In the genomic region with DNA sequence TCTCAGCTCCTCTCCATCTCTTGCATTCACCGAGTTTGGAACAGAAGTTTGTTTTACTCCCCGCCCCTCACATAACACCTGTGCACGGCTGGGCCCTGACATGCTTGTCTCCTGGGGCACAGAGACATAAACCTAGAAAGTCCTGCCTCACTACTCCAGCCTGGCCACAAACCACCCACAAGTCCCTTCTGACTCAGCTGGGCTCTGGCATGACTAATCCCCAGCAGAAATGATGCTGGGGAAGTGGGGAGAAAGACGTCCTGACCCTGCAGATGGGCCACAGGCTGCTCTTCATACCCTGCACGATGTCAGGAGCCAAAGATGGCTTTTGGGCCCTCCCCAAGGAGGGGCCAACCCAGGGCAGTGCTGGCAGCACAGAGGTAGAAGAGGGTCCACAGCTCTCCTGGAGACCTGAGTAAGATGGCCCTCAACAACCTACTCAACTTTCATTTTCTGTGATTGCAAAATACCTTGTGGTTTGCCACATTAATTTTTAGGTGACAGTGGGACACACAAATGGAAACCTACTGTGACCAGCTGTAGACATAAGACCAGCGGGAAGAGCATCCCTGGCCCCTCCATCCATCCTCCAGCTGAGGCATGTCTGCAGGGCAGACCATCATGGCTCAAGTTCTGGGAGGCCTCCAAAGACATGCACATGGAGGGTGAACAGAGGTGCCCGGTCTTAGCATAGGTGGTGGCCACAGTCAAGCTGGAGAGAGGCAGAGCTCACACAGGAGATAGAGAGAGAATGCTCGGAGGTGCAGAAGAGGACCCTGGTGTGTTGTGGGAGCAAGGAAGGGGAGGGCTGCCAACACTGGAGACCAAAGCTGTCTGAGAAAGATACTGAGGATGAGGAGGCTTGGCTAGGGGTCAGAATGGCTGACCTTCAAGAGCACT, we compare ENCODE assay signal across 8 cellular contexts. TPM values are rescaled to one million over a fixed set of nuclear protein-coding genes. Genes with fewer than 3 reads are reported as not detected.
A peak's percentile ranks its signal among the peaks of the same experiment; 100 is the strongest.
DNase-seq lines count a peak whose midpoint lies in the region; ATAC-seq and TF ChIP-seq lines count a peak whose summit lies in the region.

No MANE protein-coding gene starts in this region.

- H3K27me3 Mint-ChIP-seq in naive thymus-derived CD4-positive, alpha-beta T cell = no peaks in the 10 kb centered on the region

- H3K36me3 Mint-ChIP-seq in naive thymus-derived CD4-positive, alpha-beta T cell = peaks cover 0 to 20% (median 5%) of the 10 kb centered on the region in 5 donors

- no peak for TF ChIP-seq CTCF in Panc1 (IDR thresholded peaks at IDR 0.05)

- H3K4me1 Mint-ChIP-seq in naive thymus-derived CD4-positive, alpha-beta T cell = peaks cover 29 to 61% (median 52%) of the 10 kb centered on the region in 7 donors

- H3K36me3 ChIP-seq in Panc1 (ENCODE audit: control insufficient read depth, insufficient read depth, low read length) = no peaks in the 10 kb centered on the region
- peaks cover 0 to 61% (median 7%) of the 10 kb centered on the region in 3 experiments for H3K36me3 ChIP-seq in naive thymus-derived CD4-positive, alpha-beta T cell (ENCODE audit: control insufficient read depth in 2 of 3, insufficient read depth in 3 of 3, low read length in 3 of 3)

- no peak overlapping the region for H3K27ac ChIP-seq in Panc1 (ENCODE audit: low read length)
- peak overlapping the region; percentile 46 for H3K27ac ChIP-seq in naive thymus-derived CD4-positive, alpha-beta T cell (ENCODE audit: low read depth, low read length)

- in situ Hi-C loops in Panc1 (cut with HindIII; ENCODE audit: low pct_unique_long_range_greater_than_20kb, low sequenced_read_pairs) = no loop called here

- BruUV-seq in Panc1 (replicated peaks; lab: Mats Ljungman, UMichigan) = no TSS peak

- no peaks in the 10 kb centered on the region for H3K4me1 ChIP-seq in Panc1 (ENCODE audit: control insufficient read depth, insufficient read depth, low read length)
- H3K4me1 ChIP-seq in naive thymus-derived CD4-positive, alpha-beta T cell (ENCODE audit: control insufficient read depth in 2 of 2, insufficient read depth in 2 of 2, low read length in 2 of 2) = peaks cover 20 to 23% of the 10 kb centered on the region in 2 donors

- H3K9me3 ChIP-seq in Panc1 (ENCODE audit: control insufficient read depth, insufficient read depth, low read depth, low read length) = no peaks in the 10 kb centered on the region
- no peaks in the 10 kb centered on the region for H3K9me3 ChIP-seq in naive thymus-derived CD4-positive, alpha-beta T cell (ENCODE audit: control insufficient read depth in 2 of 3, low read length in 3 of 3)

- POLR2A ChIA-PET in Panc1 (lab: Charles Lee) = no interaction called here
- POLR2A ChIA-PET in naive thymus-derived CD4-positive, alpha-beta T cell (lab: Charles Lee) = interaction anchor here (0.6 to 2.4 kb wide), 6 partner anchors 10 to 38 kb away, joined by 3 to 9 read pairs (median 4); no protein-coding TSS in a partner anchor

- no peaks in the 10 kb centered on the region for H3K9me3 Mint-ChIP-seq in naive thymus-derived CD4-positive, alpha-beta T cell

- H3K4me3 ChIP-seq in Panc1 (ENCODE audit: low read depth in 2 of 2, low read length in 2 of 2) = no peak overlapping the region
- peak overlapping the region; percentile 3 for H3K4me3 ChIP-seq in naive thymus-derived CD4-positive, alpha-beta T cell (ENCODE audit: low read length)

- no peaks in the 10 kb centered on the region for H3K27me3 ChIP-seq in Panc1 (ENCODE audit: control insufficient read depth, insufficient read depth, low read length)
- H3K27me3 ChIP-seq in naive thymus-derived CD4-positive, alpha-beta T cell (ENCODE audit: control insufficient read depth in 2 of 2, insufficient read depth in 2 of 2, low read length in 2 of 2) = no peaks in the 10 kb centered on the region

- CTCF ChIA-PET in Panc1 (lab: Charles Lee) = no interaction called here
- CTCF ChIA-PET in naive thymus-derived CD4-positive, alpha-beta T cell (lab: Charles Lee) = interaction anchor here (0.9 to 1.2 kb wide), 2 partner anchors 14 to 24 kb away, joined by 3 to 8 read pairs; no protein-coding TSS in a partner anchor

- intact Hi-C loops in Panc1 (cut with micrococcal nuclease; ENCODE audit: unreplicated experiment) = no loop called here
- intact Hi-C loops in naive thymus-derived CD4-positive, alpha-beta T cell (cut with micrococcal nuclease) = loop anchor here in 1 of 2 donors (1.0 to 5.0 kb wide), 2 partner anchors 13 to 36 kb away; no protein-coding TSS in a partner anchor

- DNase-seq in Panc1 (ENCODE audit: low read depth, low spot score) (no peak), NCI-H1092 (lab: John Stamatoyannopoulos, UW) (no peak), cortex of kidney (lab: John Stamatoyannopoulos, UW) (no peak), mucosa of gallbladder (ENCODE audit: low spot score) (no peak)
- DNase-seq in activated naive CD4-positive, alpha-beta T cell treated with Interleukin-2 at 50 U/mL for 16 hours = peak; percentile 81
- peak in 2 of 9 donors; percentile 8 to 77 for DNase-seq in naive thymus-derived CD4-positive, alpha-beta T cell

- peak overlapping the region; percentile 51 to 88 (median 74) for H3K27ac Mint-ChIP-seq in naive thymus-derived CD4-positive, alpha-beta T cell

- peak overlapping the region in 3 of 10 donors; percentile 7 to 57 (median 44) for H3K4me3 Mint-ChIP-seq in naive thymus-derived CD4-positive, alpha-beta T cell

- ATAC-seq in GM18907 (IDR thresholded peaks at IDR 0.05; ENCODE audit: unreplicated experiment) = peak; percentile 93
- ATAC-seq in HG03025 (IDR thresholded peaks at IDR 0.05; ENCODE audit: low FRiP score, unreplicated experiment) = peak; percentile 78
- peak; percentile 46; the same call in 1 of the 2 replicates for ATAC-seq in Panc1
- peak; percentile 84 for ATAC-seq in naive thymus-derived CD4-positive, alpha-beta T cell

RNA-seq across cellular contexts. Expression of a gene that starts 40.0 kb away (rescaled TPM):
- total RNA-seq in Panc1 (2021; ENCODE audit: unreplicated experiment) = 29.3 TPM
- 54.3 TPM for polyA plus RNA-seq in Panc1 (2012; ENCODE audit: insufficient read length)
- total RNA-seq in naive thymus-derived CD4-positive, alpha-beta T cell = 100 to 1,000 TPM in 3 of 5 experiments, 10 to 100 TPM in 2; 78.9 to 117 (median 106) TPM
- 10 to 100 TPM; 19.4 to 29.0 TPM for polyA plus RNA-seq in naive thymus-derived CD4-positive, alpha-beta T cell
- total RNA-seq in mucosa of gallbladder = 51.2 TPM
